In genomic region chr1:9454494-9455066, GRCh38 we compare ENCODE assay signal across 16 cellular contexts.
"Had no signal": no experiment of that assay in that cellular context is flagged by ENCODE, and none has a peak within 500 bp of the region (broad histone marks: within the 10 kb centered on the region; RNA-seq: fewer than 3 reads in every experiment).

No MANE protein-coding gene starts in this region.

- H3K27ac ChIP-seq: body of pancreas, coronary artery had no signal

- H3K27me3 ChIP-seq: body of pancreas had no signal

- H3K4me3 ChIP-seq: body of pancreas, coronary artery had no signal

- H3K9me3 ChIP-seq: body of pancreas had no signal

- ATAC-seq: activated T-cell treated with anti-CD3 and anti-CD28 coated beads, Interleukin-2, amount 50 U/mL, for 72 hours; body of pancreas; left ventricle myocardium superior had no signal

- DNase-seq: activated CD4-positive, alpha-beta T cell treated with anti-CD3 and anti-CD28 coated beads, Interleukin-2, amount 10 ng/mL, durations not matched to agents 24 days and 14 days; activated CD4-positive, CD25-positive, alpha-beta regulatory T cell; activated CD8-positive, alpha-beta memory T cell treated with anti-CD3 and anti-CD28 coated beads, Interleukin-2, amount 50 U/mL, for 48 hours; activated gamma-delta T cell; activated T-cell treated with anti-CD3 and anti-CD28 coated beads, Interleukin-2, amount 50 U/mL, for 72 hours; amygdala; body of pancreas; central memory CD4-positive, alpha-beta T cell; effector CD4-positive, alpha-beta T cell; foreskin fibroblast; hypothalamus; left ventricle myocardium superior; mesendoderm; stimulated activated CD4-positive, alpha-beta T cell treated with anti-CD3 and anti-CD28 coated beads, Interleukin-1b, Interleukin-23, amount 100 ng/mL, for 48 hours; T-helper 2 cell had no signal
